10 cellular contexts compared by ENCODE assay signal in the genomic region with DNA sequence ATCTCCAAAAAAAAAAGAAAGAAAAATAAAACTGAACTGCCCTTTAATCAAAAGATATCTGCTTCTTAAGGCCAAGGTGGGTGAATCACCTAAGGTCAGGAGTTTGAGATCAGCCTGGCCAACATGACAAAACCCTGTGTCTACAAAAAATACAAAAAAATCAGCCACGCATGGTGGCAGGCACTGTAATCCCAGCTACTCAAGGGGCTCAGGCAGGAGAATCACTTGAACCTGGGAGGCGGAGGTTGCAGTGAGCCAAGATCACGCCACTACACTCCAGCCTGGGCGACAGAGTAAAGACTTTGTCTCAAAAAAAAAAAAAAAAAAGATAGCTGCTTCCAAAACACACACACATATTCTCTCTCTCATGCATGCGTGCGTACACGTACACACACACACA. TPM values are rescaled to one million over a fixed set of nuclear protein-coding genes. Genes with fewer than 3 reads are reported as not detected.
A peak's percentile ranks its signal among the peaks of the same experiment; 100 is the strongest.
DNase-seq lines count a peak whose midpoint lies in the region; ATAC-seq and TF ChIP-seq lines count a peak whose summit lies in the region.
"Had no signal": no experiment of that assay in that cellular context is flagged by ENCODE, and none has a peak within 500 bp of the region (broad histone marks: within the 10 kb centered on the region; RNA-seq: fewer than 3 reads in every experiment).

No MANE protein-coding gene starts in this region.

- H3K27ac Mint-ChIP-seq in T-helper 17 cell = peak overlapping the region; percentile 79
- peak overlapping the region; percentile 92 for H3K27ac Mint-ChIP-seq in stimulated activated effector memory CD8-positive, alpha-beta T cell treated with anti-CD3 and anti-CD28 coated beads, Interleukin-12 subunit alpha, Interleukin-12 subunit beta, amount 100 ng/mL, for 72 hours

- H3K27ac ChIP-seq in esophagus muscularis mucosa (replicated peaks in 1 of 4) = peak overlapping the region; percentile 2 to 30 (median 16)
- H3K27ac ChIP-seq: 22Rv1 had no signal

- H3K9me3 ChIP-seq in T-helper 17 cell (ENCODE audit: control insufficient read depth, low read length, poor library complexity, severe bottlenecking) = no peaks in the 10 kb centered on the region
- H3K9me3 ChIP-seq in esophagus muscularis mucosa = no peaks in the 10 kb centered on the region

- DNase-seq in DMS79 treated with DMSO at 0.1 percent for 48 hours (lab: John Stamatoyannopoulos, UW) = peak; percentile 5
- no peak for DNase-seq in DMS79 (lab: John Stamatoyannopoulos, UW)
- no peak for DNase-seq in T-helper 17 cell
- DNase-seq in esophagus muscularis mucosa (ENCODE audit: extremely low spot score) = peak; percentile 17
- DNase-seq in stimulated activated effector memory CD8-positive, alpha-beta T cell treated with anti-CD3 and anti-CD28 coated beads, Interleukin-12 subunit alpha, Interleukin-12 subunit beta, amount 100 ng/mL, for 72 hours (ENCODE audit: low spot score in 2 of 2) = no peak
- no peak for DNase-seq in SK-N-DZ (ENCODE audit: low spot score)
- DNase-seq in amniotic stem cell (lab: John Stamatoyannopoulos, UW) = no peak
- DNase-seq: NCI-H1694 had no signal

- 83% methylated on average over 7 of the region's 7 CpGs for WGBS in esophagus muscularis mucosa

- no peaks in the 10 kb centered on the region for H3K36me3 Mint-ChIP-seq in T-helper 17 cell (ENCODE audit: low read depth)
- peaks cover 7% of the 10 kb centered on the region for H3K36me3 Mint-ChIP-seq in stimulated activated effector memory CD8-positive, alpha-beta T cell treated with anti-CD3 and anti-CD28 coated beads, Interleukin-12 subunit alpha, Interleukin-12 subunit beta, amount 100 ng/mL, for 72 hours

- TF ChIP-seq POLR2A in esophagus muscularis mucosa (IDR thresholded peaks at IDR 0.05; ENCODE audit: low read depth) = no peak

- H3K27me3 ChIP-seq in esophagus muscularis mucosa = no peaks in the 10 kb centered on the region

- H3K4me1 Mint-ChIP-seq in T-helper 17 cell = peaks cover 11% of the 10 kb centered on the region
- H3K4me1 Mint-ChIP-seq in stimulated activated effector memory CD8-positive, alpha-beta T cell treated with anti-CD3 and anti-CD28 coated beads, Interleukin-12 subunit alpha, Interleukin-12 subunit beta, amount 100 ng/mL, for 72 hours = peaks cover 29% of the 10 kb centered on the region

- no peaks in the 10 kb centered on the region for H3K27me3 Mint-ChIP-seq in T-helper 17 cell

- intact Hi-C loops in esophagus muscularis mucosa (cut with DNase I) = no loop called here

- no peaks in the 10 kb centered on the region for H3K9me3 Mint-ChIP-seq in stimulated activated effector memory CD8-positive, alpha-beta T cell treated with anti-CD3 and anti-CD28 coated beads, Interleukin-12 subunit alpha, Interleukin-12 subunit beta, amount 100 ng/mL, for 72 hours

- H3K36me3 ChIP-seq in esophagus muscularis mucosa = no peaks in the 10 kb centered on the region

- H3K4me3 ChIP-seq in esophagus muscularis mucosa = no peak overlapping the region

- peaks cover 0 to 15% (median 11%) of the 10 kb centered on the region in 4 donors for H3K4me1 ChIP-seq in esophagus muscularis mucosa

- ATAC-seq in T-helper 17 cell (no peak), HG02678 (IDR thresholded peaks at IDR 0.05; ENCODE audit: unreplicated experiment) (no peak)
- ATAC-seq in stimulated activated effector memory CD8-positive, alpha-beta T cell treated with anti-CD3 and anti-CD28 coated beads, Interleukin-12 subunit alpha, Interleukin-12 subunit beta, amount 100 ng/mL, for 72 hours = no peak

- TF ChIP-seq CTCF in esophagus muscularis mucosa (IDR thresholded peaks at IDR 0.05) = no peak

- H3K4me3 Mint-ChIP-seq in T-helper 17 cell = peak overlapping the region; percentile 76
- peak overlapping the region; percentile 52 for H3K4me3 Mint-ChIP-seq in stimulated activated effector memory CD8-positive, alpha-beta T cell treated with anti-CD3 and anti-CD28 coated beads, Interleukin-12 subunit alpha, Interleukin-12 subunit beta, amount 100 ng/mL, for 72 hours

- no peak for TF ChIP-seq EP300 in esophagus muscularis mucosa (IDR thresholded peaks at IDR 0.05)

RNA-seq across cellular contexts. Expression of a gene that starts 17.8 kb away (rescaled TPM):
- total RNA-seq in T-helper 17 cell (10 to 100 TPM in 1 of 2 donors, 1 to 10 TPM in 1; 7.2 to 10.5 TPM), esophagus muscularis mucosa (10 to 100 TPM in 1 of 4 donors, 1 to 10 TPM in 3; 5.6 to 10.4 (median 7.8) TPM)
- 6.8 and 8.8 TPM in 2 replicates for polyA plus RNA-seq in SK-N-DZ (2014; cell fraction: cytosol; rRNA removed)
- 10.3 and 10.8 TPM in 2 replicates for polyA plus RNA-seq in SK-N-DZ (2014; cell fraction: nucleus; rRNA removed)

Comparison
In these comparisons a context has a peak if more than half of its experiments do, and no peak if none do; other contexts are left out.
1. DNase-seq: peak in DMS79 treated with DMSO at 0.1 percent for 48 hours (single experiment) and esophagus muscularis mucosa (single experiment); none in DMS79 (single experiment), T-helper 17 cell (0 of 3), stimulated activated effector memory CD8-positive, alpha-beta T cell treated with anti-CD3 and anti-CD28 coated beads, Interleukin-12 subunit alpha, Interleukin-12 subunit beta, amount 100 ng/mL, for 72 hours (0 of 2), SK-N-DZ (single experiment) and amniotic stem cell (single experiment).